Comparison of ENCODE assay signal across 26 cellular contexts in the genomic region with DNA sequence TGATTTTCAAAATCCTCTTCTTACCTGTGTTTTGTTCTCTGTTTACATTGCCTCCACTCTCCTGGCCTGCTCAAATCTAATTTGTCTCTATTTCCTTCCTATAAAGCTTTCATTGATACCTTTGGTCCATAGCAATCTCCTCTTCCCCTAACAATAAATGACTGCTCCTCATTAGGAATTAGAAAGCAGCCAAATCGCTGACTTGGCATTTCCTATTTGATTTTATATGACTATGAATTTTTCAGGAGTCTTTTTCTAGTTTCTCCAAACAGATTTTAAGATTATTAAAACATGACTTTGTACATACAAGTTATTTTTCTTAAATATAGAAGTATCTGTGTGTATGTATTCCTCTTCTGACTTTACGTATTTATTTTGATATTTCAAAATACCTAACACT.
"Had no signal": no experiment of that assay in that cellular context is flagged by ENCODE, and none has a peak within 500 bp of the region (broad histone marks: within the 10 kb centered on the region; RNA-seq: fewer than 3 reads in every experiment).

No MANE protein-coding gene starts in this region.

- H3K27ac ChIP-seq: HL-60, RWPE1 had no signal

- H3K27me3 ChIP-seq: MG63 had no signal

- H3K4me2 ChIP-seq: SK-N-SH had no signal

- ATAC-seq: Panc1, PC-3 had no signal

- DNase-seq: Karpas-422; KG1; MG63; NCI-H1092; NCI-H1105 treated with DMSO at 0.1 percent for 48 hours; NCI-H1417 treated with DMSO at 0.1 percent for 48 hours; NCI-H146; NCI-H1694 treated with DMSO at 0.1 percent for 48 hours; NCI-H1930; NCI-H2081; NCI-H2107; NCI-H226; NCI-H446; NCI-H510A; NCI-H524 treated with DMSO at 0.1 percent for 48 hours; NCI-H69; NCI-H774; NK-92 treated with Interleukin-12 subunit alpha and Interleukin-12 subunit beta, amount 100 ng/mL, for 24 hours; PC-3; SHP77; SK-N-SH; SW 1271 had no signal

- H3K9me3 ChIP-seq: MG63, SK-N-SH had no signal

- H3K9ac ChIP-seq: SK-N-SH had no signal

- H3K4me3 ChIP-seq: MG63 had no signal

- FAIRE-seq: HTR-8/SVneo had no signal

- H3K36me3 ChIP-seq: MG63 had no signal
